ENCODE assay signal across 8 cellular contexts in the genomic region with DNA sequence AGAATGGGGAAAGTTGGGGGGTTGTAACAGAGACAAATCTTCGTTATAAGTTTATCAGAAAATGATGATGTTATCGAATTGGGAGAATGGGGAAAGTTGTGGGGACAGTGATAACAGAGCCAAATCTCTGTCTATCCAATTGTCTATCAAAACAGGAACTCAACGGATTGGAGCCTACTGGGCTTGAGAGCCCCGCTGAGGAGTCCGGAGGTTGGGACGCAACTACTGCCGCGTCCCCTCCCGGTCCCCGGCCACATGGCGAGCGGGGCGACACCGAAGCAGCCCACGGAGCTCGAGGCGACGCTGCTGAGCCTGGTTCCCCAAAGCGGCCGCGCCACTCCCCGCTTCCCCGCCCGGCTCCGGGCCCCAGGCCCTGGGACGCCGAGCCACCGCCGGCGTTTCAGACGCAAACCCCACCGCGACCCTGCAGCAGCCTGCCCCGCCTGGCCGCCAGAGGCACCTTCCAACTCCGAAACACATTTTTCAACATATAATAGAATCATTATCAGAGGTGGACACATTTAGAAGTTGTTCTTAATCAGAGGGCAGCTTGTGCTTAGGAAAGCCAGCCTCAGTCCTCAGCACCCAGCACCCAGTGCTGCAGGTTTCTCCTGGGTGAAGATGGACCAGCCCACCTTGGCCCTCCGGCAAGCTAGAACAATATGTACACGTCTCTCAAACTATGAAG. TPM values are rescaled to one million over a fixed set of nuclear protein-coding genes. Genes with fewer than 3 reads are reported as not detected.
DNase-seq lines count a peak whose midpoint lies in the region; ATAC-seq lines count a peak whose summit lies in the region.

No MANE protein-coding gene starts in this region.

- H3K4me1 ChIP-seq in skeletal muscle tissue (ENCODE audit: control insufficient read depth in 3 of 3, insufficient read depth in 3 of 3, low read length in 3 of 3) = peaks cover 0 to 4% (median 3%) of the 10 kb centered on the region in 3 donors

- DNase-seq in stimulated activated CD4-positive, alpha-beta T cell treated with anti-CD3 and anti-CD28 coated beads, Interleukin-4, amount 100 ng/mL, for 1 hour = peak; percentile 8
- DNase-seq in stimulated activated CD4-positive, alpha-beta T cell treated with anti-CD3 and anti-CD28 coated beads, Interleukin-12 subunit alpha, Interleukin-12 subunit beta, amount 100 ng/mL, for 4 hours = no peak
- peak; percentile 14 to 18 for DNase-seq in activated T-cell treated with anti-CD3 and anti-CD28 coated beads, Interleukin-2, amount 50 U/mL, for 72 hours
- DNase-seq in left cardiac atrium (peak; percentile 36), NCI-H2196 (lab: John Stamatoyannopoulos, UW; ENCODE audit: unreplicated experiment) (no peak), GDM1 (lab: John Stamatoyannopoulos, UW) (no peak), SKM-1 (lab: John Stamatoyannopoulos, UW; ENCODE audit: unreplicated experiment) (no peak)

- H3K9me3 Mint-ChIP-seq in activated T-cell treated with anti-CD3 and anti-CD28 coated beads, Interleukin-2, amount 50 U/mL, for 72 hours = no peaks in the 10 kb centered on the region

- intact Hi-C loops in left cardiac atrium (cut with DNase I) = no loop called here

- peaks cover 44% of the 10 kb centered on the region for H3K4me1 Mint-ChIP-seq in activated T-cell treated with anti-CD3 and anti-CD28 coated beads, Interleukin-2, amount 50 U/mL, for 72 hours (ENCODE audit: low read depth)

- H3K27me3 ChIP-seq in skeletal muscle tissue (ENCODE audit: control insufficient read depth in 3 of 3, insufficient read depth in 3 of 3, low read length in 3 of 3) = peaks cover 0 to 9% (median 5%) of the 10 kb centered on the region in 3 donors

- no peaks in the 10 kb centered on the region for H3K9me3 ChIP-seq in skeletal muscle tissue (ENCODE audit: control insufficient read depth in 3 of 3, low read length in 3 of 3)

- H3K36me3 ChIP-seq in skeletal muscle tissue (ENCODE audit: control insufficient read depth in 3 of 3, insufficient read depth in 3 of 3, low read length in 3 of 3) = no peaks in the 10 kb centered on the region

- ATAC-seq in activated T-cell treated with anti-CD3 and anti-CD28 coated beads, Interleukin-2, amount 50 U/mL, for 72 hours (replicated peaks in 1 of 2) = peak; percentile 69 to 75
- peak; percentile 77 to 78 for ATAC-seq in left cardiac atrium

- H3K4me3 Mint-ChIP-seq in activated T-cell treated with anti-CD3 and anti-CD28 coated beads, Interleukin-2, amount 50 U/mL, for 72 hours = peak overlapping the region; percentile 66 to 85

- peak overlapping the region in 2 of 3 donors; percentile 37 to 62 for H3K4me3 ChIP-seq in skeletal muscle tissue (ENCODE audit: low read length in 3 of 3)

- H3K27ac ChIP-seq in skeletal muscle tissue (ENCODE audit: low read depth, low read length) = peak overlapping the region; percentile 42

- no peak overlapping the region for H3K27ac Mint-ChIP-seq in activated T-cell treated with anti-CD3 and anti-CD28 coated beads, Interleukin-2, amount 50 U/mL, for 72 hours

- H3K36me3 Mint-ChIP-seq in activated T-cell treated with anti-CD3 and anti-CD28 coated beads, Interleukin-2, amount 50 U/mL, for 72 hours (ENCODE audit: insufficient read depth in 2 of 2) = peaks cover 0 to 2% of the 10 kb centered on the region in 2 donors

- H3K27me3 Mint-ChIP-seq in activated T-cell treated with anti-CD3 and anti-CD28 coated beads, Interleukin-2, amount 50 U/mL, for 72 hours (ENCODE audit: low read depth) = peaks cover 4% of the 10 kb centered on the region

- peak overlapping the region in 2 of 3 donors; percentile 9 to 63 for H3K9ac ChIP-seq in skeletal muscle tissue (ENCODE audit: low read depth in 1 of 3, low read length in 3 of 3)

RNA-seq across cellular contexts. Expression of gene RALA, which starts 13.8 kb away (rescaled TPM):
- 10 to 100 TPM; 38.4 to 47.1 TPM for total RNA-seq in activated T-cell treated with anti-CD3 and anti-CD28 coated beads, Interleukin-2, amount 50 U/mL, for 72 hours
- total RNA-seq in left cardiac atrium (10 to 100 TPM; 21.6 to 22.6 TPM), skeletal muscle tissue (11.5 TPM)

RNA-seq across cellular contexts. Expression of gene YAE1, which starts 43.4 kb away (rescaled TPM):
- total RNA-seq in activated T-cell treated with anti-CD3 and anti-CD28 coated beads, Interleukin-2, amount 50 U/mL, for 72 hours = 10 to 100 TPM; 12.4 to 12.8 TPM
- total RNA-seq in left cardiac atrium (10 to 100 TPM; 14.6 to 20.4 TPM), skeletal muscle tissue (15.7 TPM)

Comparison
In these comparisons a context has a peak if more than half of its experiments do, and no peak if none do; other contexts are left out.
1. DNase-seq: peak in stimulated activated CD4-positive, alpha-beta T cell treated with anti-CD3 and anti-CD28 coated beads, Interleukin-4, amount 100 ng/mL, for 1 hour (single experiment), activated T-cell treated with anti-CD3 and anti-CD28 coated beads, Interleukin-2, amount 50 U/mL, for 72 hours (2 of 2) and left cardiac atrium (single experiment); none in stimulated activated CD4-positive, alpha-beta T cell treated with anti-CD3 and anti-CD28 coated beads, Interleukin-12 subunit alpha, Interleukin-12 subunit beta, amount 100 ng/mL, for 4 hours (single experiment), NCI-H2196 (single experiment), GDM1 (single experiment) and SKM-1 (single experiment).